8 cellular contexts compared by ENCODE assay signal in genomic region chr6:143941852-143942627, GRCh38.
DNase-seq lines count a peak whose midpoint lies in the region; ATAC-seq and TF ChIP-seq lines count a peak whose summit lies in the region.

No MANE protein-coding gene starts in this region.

- DNase-seq in DMS153 treated with DMSO at 0.1 percent for 48 hours (lab: John Stamatoyannopoulos, UW; ENCODE audit: unreplicated experiment) (peak; percentile 4), DMS153 (lab: John Stamatoyannopoulos, UW) (no peak), NT2/D1 (ENCODE audit: low read depth, low spot score) (peak; percentile 77), foreskin keratinocyte (peak in 1 of 2 donors; percentile 4), retinal pigment epithelial cell (ENCODE audit: low read depth) (no peak), NCI-H2029 treated with DMSO at 0.1 percent for 48 hours (lab: John Stamatoyannopoulos, UW) (no peak)
- peak; percentile 54 for DNase-seq in activated T-cell treated with anti-CD3 and anti-CD28 coated beads, Interleukin-2, amount 50 U/mL, for 1 hour

- no peak overlapping the region for H3K9ac ChIP-seq in NT2/D1 (ENCODE audit: insufficient read length, low read depth)

- H3K4me1 ChIP-seq in NT2/D1 (ENCODE audit: insufficient read depth, insufficient read length) (no peaks in the 10 kb centered on the region), foreskin keratinocyte (no peaks in the 10 kb centered on the region)

- H3K4me3 ChIP-seq in NT2/D1 (ENCODE audit: insufficient read length, low read depth): no peak overlapping the region
- H3K4me3 ChIP-seq in retinal pigment epithelial cell (ENCODE audit: low read length): no peak overlapping the region

- no peaks in the 10 kb centered on the region for H3K9me3 ChIP-seq in NT2/D1 (ENCODE audit: insufficient read depth, low read length)

- ATAC-seq in HG03060 (IDR thresholded peaks at IDR 0.05; ENCODE audit: low read depth, unreplicated experiment) (peak; percentile 39), foreskin keratinocyte (peak; percentile 65)

- no peak overlapping the region for H3K27ac ChIP-seq in foreskin keratinocyte

- H3K36me3 ChIP-seq in NT2/D1 (ENCODE audit: insufficient read depth, insufficient read length, low read length): no peaks in the 10 kb centered on the region

- H3K27me3 ChIP-seq in NT2/D1 (ENCODE audit: insufficient read depth, insufficient read length) (no peaks in the 10 kb centered on the region), foreskin keratinocyte (peaks cover 3% of the 10 kb centered on the region)

- TF ChIP-seq CTCF in foreskin keratinocyte (conservative IDR thresholded peaks at IDR 0.05) (peak; percentile 67), retinal pigment epithelial cell (conservative IDR thresholded peaks at IDR 0.05; ENCODE audit: low read depth, low read length) (peak; percentile 83)

Comparison
In these comparisons a context has a peak if more than half of its experiments do, and no peak if none do; other contexts are left out.
1. DNase-seq: peak in DMS153 treated with DMSO at 0.1 percent for 48 hours (single experiment), NT2/D1 (single experiment) and activated T-cell treated with anti-CD3 and anti-CD28 coated beads, Interleukin-2, amount 50 U/mL, for 1 hour (single experiment); none in DMS153 (single experiment), retinal pigment epithelial cell (single experiment) and NCI-H2029 treated with DMSO at 0.1 percent for 48 hours (single experiment).